In the genomic region with DNA sequence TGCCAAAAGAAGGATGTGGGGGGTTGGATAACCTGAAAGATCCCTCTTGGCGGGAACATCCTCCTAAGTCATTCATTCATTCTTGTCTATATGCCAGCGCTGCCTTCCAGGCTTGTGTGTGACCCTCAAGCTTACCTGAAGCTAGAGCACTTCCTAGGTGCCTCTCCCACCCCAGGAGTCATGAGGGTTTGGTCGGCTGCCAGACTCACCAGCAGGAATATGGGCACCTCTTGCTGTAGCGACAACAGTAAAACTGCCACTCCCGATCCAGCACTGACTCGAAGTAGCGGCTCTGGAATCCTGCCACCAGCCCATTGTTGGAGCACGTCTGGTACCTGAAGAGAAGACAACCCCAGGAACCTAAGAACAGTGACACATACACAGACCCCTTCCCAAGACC, we compare ENCODE assay signal across 25 cellular contexts. TPM values are rescaled to one million over a fixed set of nuclear protein-coding genes. Genes with fewer than 3 reads are reported as not detected.
"Had no signal": no experiment of that assay in that cellular context is flagged by ENCODE, and none has a peak within 500 bp of the region (broad histone marks: within the 10 kb centered on the region; RNA-seq: fewer than 3 reads in every experiment).

No MANE protein-coding gene starts in this region.

- H3K36me3 ChIP-seq: left ventricle myocardium inferior, neutrophil, ovary, right atrium auricular region had no signal

- H3K27ac ChIP-seq: left ventricle myocardium inferior, neutrophil, ovary, psoas muscle, right atrium auricular region had no signal

- ATAC-seq: activated naive CD4-positive, alpha-beta T cell treated with anti-CD3 and anti-CD28 coated beads, Interleukin-2, amount 50 U/mL, for 72 hours; activated T-helper 17 cell treated with anti-CD3 and anti-CD28 coated beads, Interleukin-2, amount 50 U/mL, for 72 hours; esophagus mucosa; psoas muscle; stimulated activated naive CD8-positive, alpha-beta T cell treated with anti-CD3 and anti-CD28 coated beads, Interleukin-15, Interleukin-2, amounts not matched to agents 100 U/mL and 50 U/mL, for 24 hours; WTC11 had no signal

- DNase-seq: activated CD8-positive, alpha-beta memory T cell treated with anti-CD3 and anti-CD28 coated beads for 24 hours; activated CD8-positive, alpha-beta memory T cell treated with anti-CD3 and anti-CD28 coated beads, Interleukin-2, amount 50 U/mL, for 4 hours; activated T-cell treated with anti-CD3 and anti-CD28 coated beads, Interleukin-2, amount 50 U/mL, for 24 hours; aorta; caudate nucleus; effector memory CD4-positive, alpha-beta T cell; foreskin melanocyte; immature natural killer cell; kidney glomerular epithelial cell; left ventricle myocardium inferior; mammary epithelial cell; midbrain; ovary; psoas muscle; stimulated activated CD4-positive, alpha-beta T cell treated with anti-CD3 and anti-CD28 coated beads, Interleukin-4, amount 100 ng/mL, for 4 hours; stimulated activated naive CD8-positive, alpha-beta T cell treated with anti-CD3 and anti-CD28 coated beads, Interleukin-15, Interleukin-2, amounts not matched to agents 100 U/mL and 50 U/mL, for 24 hours; T-helper 9 cell had no signal

- H3K27me3 ChIP-seq: neutrophil, ovary, right atrium auricular region had no signal

- H3K4me3 ChIP-seq: left ventricle myocardium inferior, ovary, psoas muscle, right atrium auricular region had no signal

- H3K9me3 ChIP-seq: left ventricle myocardium inferior, neutrophil, ovary, psoas muscle, right atrium auricular region had no signal

RNA-seq across cellular contexts. Expression of a gene that starts 15.0 kb away (rescaled TPM):
- total RNA-seq: activated naive CD4-positive, alpha-beta T cell treated with anti-CD3 and anti-CD28 coated beads, Interleukin-2, amount 50 U/mL, for 72 hours; activated T-helper 17 cell treated with anti-CD3 and anti-CD28 coated beads, Interleukin-2, amount 50 U/mL, for 72 hours; dermis microvascular lymphatic vessel endothelial cell; mammary epithelial cell; myocyte; WTC11 had no signal
